In the genomic region with DNA sequence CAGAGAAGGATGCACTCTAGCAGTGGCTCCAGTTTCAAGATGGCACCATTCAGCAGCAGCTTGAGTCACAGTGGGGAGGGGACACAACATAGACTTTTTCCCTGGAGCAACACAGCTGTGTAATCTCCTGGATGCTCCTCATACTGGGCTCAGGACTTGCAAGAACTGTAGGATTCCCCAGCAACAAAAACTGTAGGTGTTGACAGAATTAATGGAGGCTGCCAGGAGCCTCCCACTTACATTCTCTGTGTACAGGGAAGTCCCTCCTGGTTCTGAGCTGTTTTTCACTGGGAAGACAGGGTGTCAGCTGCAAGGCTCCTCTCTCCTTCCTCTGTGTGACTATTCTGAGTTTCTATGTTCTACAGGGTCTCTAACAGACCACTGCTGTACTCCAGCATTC, we compare ENCODE assay signal across 24 cellular contexts.
A peak's percentile ranks its signal among the peaks of the same experiment; 100 is the strongest.
DNase-seq lines count a peak whose midpoint lies in the region; FAIRE-seq and TF ChIP-seq lines count a peak whose summit lies in the region.
"Had no signal": no experiment of that assay in that cellular context is flagged by ENCODE, and none has a peak within 500 bp of the region (broad histone marks: within the 10 kb centered on the region; RNA-seq: fewer than 3 reads in every experiment).

No MANE protein-coding gene starts in this region.

- H3K9me3 Mint-ChIP-seq in activated CD4-positive, alpha-beta memory T cell treated with anti-CD3 and anti-CD28 coated beads for 36 hours: peaks cover 5% of the 10 kb centered on the region

- no peak for TF ChIP-seq CTCF in fibroblast of pulmonary artery (IDR thresholded peaks at IDR 0.05; ENCODE audit: low read length, missing control alignments)

- POLR2A ChIA-PET in activated CD4-positive, alpha-beta memory T cell treated with anti-CD3 and anti-CD28 coated beads for 36 hours (lab: Charles Lee): no interaction called here

- H3K36me3 Mint-ChIP-seq in activated CD4-positive, alpha-beta memory T cell treated with anti-CD3 and anti-CD28 coated beads for 36 hours: no peaks in the 10 kb centered on the region
- H3K36me3 Mint-ChIP-seq: CD14-positive monocyte; CD4-positive, alpha-beta memory T cell; CD4-positive, CD25-positive, alpha-beta regulatory T cell; CD8-positive, alpha-beta memory T cell had no signal

- H3K4me1 Mint-ChIP-seq in activated CD4-positive, alpha-beta memory T cell treated with anti-CD3 and anti-CD28 coated beads for 36 hours (ENCODE audit: low read depth): no peaks in the 10 kb centered on the region
- H3K4me1 Mint-ChIP-seq: CD14-positive monocyte; CD4-positive, alpha-beta memory T cell; CD4-positive, CD25-positive, alpha-beta regulatory T cell; CD8-positive, alpha-beta memory T cell had no signal

- H3K27me3 Mint-ChIP-seq in activated CD4-positive, alpha-beta memory T cell treated with anti-CD3 and anti-CD28 coated beads for 36 hours: no peaks in the 10 kb centered on the region
- H3K27me3 Mint-ChIP-seq: CD4-positive, CD25-positive, alpha-beta regulatory T cell had no signal

- H3K4me3 Mint-ChIP-seq in activated CD4-positive, alpha-beta memory T cell treated with anti-CD3 and anti-CD28 coated beads for 36 hours: no peak overlapping the region
- H3K4me3 Mint-ChIP-seq: CD14-positive monocyte; CD4-positive, alpha-beta memory T cell; CD4-positive, CD25-positive, alpha-beta regulatory T cell; CD8-positive, alpha-beta memory T cell had no signal

- FAIRE-seq in GM12892 (lab: Jason Lieb, UNC): no peak
- FAIRE-seq: A549, G401.6, GM12891, GM18507 had no signal

- DNase-seq in Ammon's horn (ENCODE audit: low spot score): peak; percentile 4
- peak; percentile 32 for DNase-seq in amniotic epithelial cell (ENCODE audit: low read depth)
- DNase-seq in fibroblast of pulmonary artery (ENCODE audit: low read depth): peak; percentile 52
- peak; percentile 5 for DNase-seq in occipital lobe (lab: John Stamatoyannopoulos, UW)
- no peak for DNase-seq in activated CD4-positive, alpha-beta memory T cell treated with anti-CD3 and anti-CD28 coated beads for 36 hours
- no peak for DNase-seq in DMS153 treated with DMSO at 0.1 percent for 48 hours (lab: John Stamatoyannopoulos, UW; ENCODE audit: unreplicated experiment)
- no peak for DNase-seq in GM12892 (ENCODE audit: insufficient read length)
- DNase-seq: AML-193; BE2C; C1 segment of cervical spinal cord; CD4-positive, alpha-beta memory T cell; CD4-positive, CD25-positive, alpha-beta regulatory T cell; CD8-positive, alpha-beta memory T cell; COR-L47; DMS 273 treated with DMSO at 0.1 percent for 48 hours; DMS153; DMS79 treated with DMSO at 0.1 percent for 48 hours; GF-D8 had no signal

- TF ChIP-seq POLR2A in GM12892 (IDR thresholded peaks at IDR 0.05; ENCODE audit: low read depth, low read length): no peak

- CTCF ChIA-PET in activated CD4-positive, alpha-beta memory T cell treated with anti-CD3 and anti-CD28 coated beads for 36 hours (lab: Charles Lee): no interaction called here

- no peak overlapping the region for H3K27ac Mint-ChIP-seq in activated CD4-positive, alpha-beta memory T cell treated with anti-CD3 and anti-CD28 coated beads for 36 hours
- H3K27ac Mint-ChIP-seq: CD4-positive, alpha-beta memory T cell; CD4-positive, CD25-positive, alpha-beta regulatory T cell; CD8-positive, alpha-beta memory T cell had no signal

- no peak overlapping the region for H3K4me3 ChIP-seq in fibroblast of pulmonary artery (replicated peaks; ENCODE audit: low read depth, low read length)
- H3K4me3 ChIP-seq: A549, BLaER1 had no signal

- intact Hi-C loops in activated CD4-positive, alpha-beta memory T cell treated with anti-CD3 and anti-CD28 coated beads for 36 hours (cut with micrococcal nuclease): no loop called here

Comparison
In these comparisons a context has a peak if more than half of its experiments do, and no peak if none do; other contexts are left out.
1. DNase-seq: peak in Ammon's horn (single experiment), amniotic epithelial cell (single experiment), fibroblast of pulmonary artery (single experiment) and occipital lobe (single experiment); none in activated CD4-positive, alpha-beta memory T cell treated with anti-CD3 and anti-CD28 coated beads for 36 hours (single experiment), DMS153 treated with DMSO at 0.1 percent for 48 hours (single experiment) and GM12892 (single experiment).